Comparison of ENCODE assay signal across 11 cellular contexts in genomic region chr3:142768338-142768737, GRCh38.
"Had no signal": no experiment of that assay in that cellular context is flagged by ENCODE, and none has a peak within 500 bp of the region (broad histone marks: within the 10 kb centered on the region; RNA-seq: fewer than 3 reads in every experiment).

No MANE protein-coding gene starts in this region.

- DNase-seq: GM23248, GOT3, H7, H9, HCEC 1CT, HFFc6 had no signal

- ATAC-seq: GM23338, HCT116 had no signal

- H3K36me3 ChIP-seq: HAP-1 had no signal

- H2AFZ ChIP-seq: GM23248, GM23338 had no signal

- H3K4me2 ChIP-seq: GM23338 had no signal

- FAIRE-seq: H1, H54 had no signal

- H3K9me3 ChIP-seq: HAP-1 had no signal

- H3K27ac ChIP-seq: GM23248 had no signal

- H3K4me1 Mint-ChIP-seq: GM23338 had no signal

- H3K9me3 Mint-ChIP-seq: GM23338, HFFc6 had no signal

- H3K4me3 Mint-ChIP-seq: GM23338, H9, HFFc6 had no signal

- H3K4me3 ChIP-seq: GM23248, GM23338, HAP-1 had no signal

- H3K9ac ChIP-seq: GM23248 had no signal

- H3K27ac Mint-ChIP-seq: GM23338, H9, HFFc6 had no signal
